8 cellular contexts compared by ENCODE assay signal in the genomic region with DNA sequence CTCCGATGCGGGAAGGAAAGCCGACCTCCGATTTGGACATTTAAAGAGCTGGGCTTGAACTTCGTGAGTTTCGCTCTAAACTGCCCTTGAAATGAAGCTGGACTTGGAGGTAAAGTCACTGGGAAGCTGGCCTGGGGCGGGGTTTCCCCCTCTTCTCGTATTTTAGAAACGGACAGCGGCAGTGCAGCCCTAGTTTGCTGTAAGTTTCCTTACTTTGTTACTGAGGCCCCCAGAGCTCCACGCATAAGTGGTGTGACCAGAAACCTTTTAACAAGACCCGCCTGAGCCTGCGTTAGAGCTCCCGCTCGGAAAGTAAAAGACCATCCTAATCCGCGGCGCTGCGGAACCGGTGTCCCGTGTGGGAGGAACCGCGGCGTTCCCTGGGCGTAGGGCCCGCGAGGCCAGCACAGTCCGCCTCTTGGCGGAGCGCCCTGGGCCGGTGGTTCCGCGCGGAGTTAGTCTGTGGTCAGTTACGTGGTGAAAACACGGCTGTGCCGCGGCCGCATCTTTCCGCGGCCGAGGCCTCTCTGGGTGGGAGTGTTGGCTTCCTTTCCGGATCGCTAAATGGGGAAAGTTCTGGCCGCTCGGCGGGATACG. TPM values are rescaled to one million over a fixed set of nuclear protein-coding genes. Genes with fewer than 3 reads are reported as not detected.
DNase-seq lines count a peak whose midpoint lies in the region; ATAC-seq and TF ChIP-seq lines count a peak whose summit lies in the region.

No MANE protein-coding gene starts in this region.

- TSS peak; percentile 48 for BruUV-seq in A673 (replicated peaks; lab: Mats Ljungman, UMichigan)

- TF ChIP-seq CTCF in A673 (conservative IDR thresholded peaks at IDR 0.05; ENCODE audit: low read depth, low read length) (no peak), brain microvascular endothelial cell (IDR thresholded peaks at IDR 0.05; ENCODE audit: low read depth, low read length, missing control alignments) (no peak), retinal pigment epithelial cell (conservative IDR thresholded peaks at IDR 0.05; ENCODE audit: low read depth, low read length) (no peak)

- no peaks in the 10 kb centered on the region for H3K27me3 ChIP-seq in A673 (replicated peaks; ENCODE audit: insufficient read depth, low read depth, low read length, poor library complexity)
- no peaks in the 10 kb centered on the region for H3K27me3 ChIP-seq in brain microvascular endothelial cell (replicated peaks)
- H3K27me3 ChIP-seq in iPS DF 6.9 (ENCODE audit: control insufficient read depth, insufficient read depth, low read length): peaks cover 5% of the 10 kb centered on the region; the same call in 1 of the 2 replicates

- in situ Hi-C loops in brain microvascular endothelial cell (cut with HindIII; ENCODE audit: low pct_ligation_motif_present, low sequenced_read_pairs): no loop called here

- H3K9me3 ChIP-seq in A673 (ENCODE audit: low read depth, low read length, poor library complexity, severe bottlenecking) (no peaks in the 10 kb centered on the region), iPS DF 6.9 (ENCODE audit: control insufficient read depth, insufficient read depth, low read length) (no peaks in the 10 kb centered on the region)

- H3K27ac ChIP-seq in A673 (ENCODE audit: low read depth, low read length, poor library complexity, severe bottlenecking) (peak overlapping the region; percentile 85), brain microvascular endothelial cell (peak overlapping the region; percentile 49), iPS DF 6.9 (ENCODE audit: low read length) (no peak overlapping the region)

- peak; percentile 48 for DNase-seq in A673 (ENCODE audit: low spot score)
- DNase-seq in RKO (ENCODE audit: low spot score): peak; percentile 55
- DNase-seq in brain microvascular endothelial cell: peak; percentile 53
- DNase-seq in iPS DF 6.9 (ENCODE audit: low read depth, low spot score): no peak
- no peak for DNase-seq in retinal pigment epithelial cell (ENCODE audit: low read depth)
- DNase-seq in NCI-H1436 (lab: John Stamatoyannopoulos, UW): no peak
- no peak for DNase-seq in superior temporal gyrus (ENCODE audit: extremely low spot score)

- no CpG with 5 or more reads among the region's 48 CpGs for WGBS in iPS DF 6.9 (ENCODE audit: insufficient coverage, insufficient read length)

- H3K4me1 ChIP-seq in A673 (ENCODE audit: insufficient read depth, low read length, poor library complexity, severe bottlenecking): peaks cover 11% of the 10 kb centered on the region
- peaks cover 2% of the 10 kb centered on the region; the same call in 1 of the 2 replicates for H3K4me1 ChIP-seq in iPS DF 6.9 (ENCODE audit: control insufficient read depth, insufficient read depth, low read length)

- POLR2A ChIA-PET in A673 (lab: Charles Lee; ENCODE audit: low non-redundant PET): no interaction called here

- intact Hi-C loops in A673 (cut with micrococcal nuclease; ENCODE audit: unreplicated experiment): no loop called here

- CTCF ChIA-PET in A673 (lab: Charles Lee): interaction anchor here (0.6 to 1.3 kb wide), 2 partner anchors 129 to 591 kb away, joined by 3 to 9 read pairs; no protein-coding TSS in a partner anchor

- peak; percentile 20 for ATAC-seq in GM18868 (IDR thresholded peaks at IDR 0.05; ENCODE audit: unreplicated experiment)

- H3K36me3 ChIP-seq in A673 (ENCODE audit: insufficient read depth, low read length, poor library complexity, severe bottlenecking): no peaks in the 10 kb centered on the region
- no peaks in the 10 kb centered on the region for H3K36me3 ChIP-seq in brain microvascular endothelial cell (replicated peaks)
- H3K36me3 ChIP-seq in iPS DF 6.9 (ENCODE audit: control insufficient read depth, insufficient read depth, low read length): no peaks in the 10 kb centered on the region

- peak overlapping the region; percentile 91 for H3K4me3 ChIP-seq in A673 (ENCODE audit: low read depth, low read length, poor library complexity, severe bottlenecking)
- H3K4me3 ChIP-seq in brain microvascular endothelial cell (ENCODE audit: low read depth, low read length): peak overlapping the region; percentile 82
- peak overlapping the region; percentile 93 for H3K4me3 ChIP-seq in iPS DF 6.9 (ENCODE audit: low read length)
- H3K4me3 ChIP-seq in retinal pigment epithelial cell (ENCODE audit: low read length): peak overlapping the region; percentile 81

RNA-seq across cellular contexts. Expression of a gene that starts 0.4 kb away (rescaled TPM):
- 25.3 and 26.5 TPM in 2 replicates for total RNA-seq in A673 (2021)

Comparison
In these comparisons a context has a peak if more than half of its experiments do, and no peak if none do; other contexts are left out.
1. DNase-seq: peak in A673 (single experiment), RKO (single experiment) and brain microvascular endothelial cell (single experiment); none in iPS DF 6.9 (single experiment), retinal pigment epithelial cell (single experiment), NCI-H1436 (single experiment) and superior temporal gyrus (single experiment).
2. Peak in every context shown above with its lines, with median percentiles within 50 percentile points of each other: H3K4me3 ChIP-seq.